ENCODE assay signal across 16 cellular contexts in genomic region chr5:133370281-133370890, GRCh38.
DNase-seq lines count a peak whose midpoint lies in the region; ATAC-seq, FAIRE-seq and TF ChIP-seq lines count a peak whose summit lies in the region.
"Had no signal": no experiment of that assay in that cellular context is flagged by ENCODE, and none has a peak within 500 bp of the region (broad histone marks: within the 10 kb centered on the region; RNA-seq: fewer than 3 reads in every experiment).

No MANE protein-coding gene starts in this region.

- H3K27me3 ChIP-seq in H1 (replicated peaks in 1 of 4; ENCODE audit: control insufficient read depth in 3 of 4, extremely low read depth in 1 of 4, insufficient read depth in 3 of 4, low read length in 3 of 4) = no peaks in the 10 kb centered on the region; a peak in 4 of 7 replicates
- H3K27me3 ChIP-seq: BE2C had no signal

- no peaks in the 10 kb centered on the region for H3K79me1 ChIP-seq in H1 (ENCODE audit: low read depth, low read length)

- H2BK15ac ChIP-seq in H1 (ENCODE audit: low read length) = no peak overlapping the region

- no peak overlapping the region for H2AFZ ChIP-seq in H1 (ENCODE audit: low read length)

- DNase-seq in AG10803 (ENCODE audit: low read depth) (peak; percentile 8), HPDE6-E6E7 (ENCODE audit: extremely low spot score) (peak; percentile 81), H1 (ENCODE audit: low read depth in 1 of 2, low spot score in 2 of 2) (no peak), mucosa of gallbladder (ENCODE audit: low spot score) (peak; percentile 8), NCI-H2227 treated with DMSO at 0.1 percent for 48 hours (lab: John Stamatoyannopoulos, UW) (no peak), DMS79 (lab: John Stamatoyannopoulos, UW) (no peak)
- DNase-seq in activated CD4-positive, CD25-positive, alpha-beta regulatory T cell (lab: John Stamatoyannopoulos, UW) = no peak
- DNase-seq: activated gamma-delta T cell; BE2C; DMS153; H7; NCI-H1417; small intestine; stimulated activated naive CD4-positive, alpha-beta T cell treated with Interleukin-2 at 50 U/mL for 16 hours had no signal

- H2BK20ac ChIP-seq in H1 (ENCODE audit: low read length) = no peak overlapping the region; the same call in 1 of the 2 replicates

- no peak overlapping the region for H3K14ac ChIP-seq in H1 (ENCODE audit: insufficient read length)

- H4K91ac ChIP-seq in H1 (replicated peaks; ENCODE audit: insufficient read length, low read length) = peak overlapping the region; percentile 57

- no peak for TF ChIP-seq EP300 in H1 (IDR thresholded peaks at IDR 0.05; ENCODE audit: borderline replicate concordance in 1 of 2, low read depth in 2 of 2, low read length in 2 of 2)

- POLR2A ChIA-PET in H1 (lab: Charles Lee; ENCODE audit: partially characterized antibody) = no interaction called here

- no peak overlapping the region for H3K27ac ChIP-seq in H1 (ENCODE audit: low read depth, low read length)

- no peak overlapping the region for H3K23ac ChIP-seq in H1 (ENCODE audit: insufficient read length)

- no peak overlapping the region for H4K8ac ChIP-seq in H1 (ENCODE audit: extremely low read depth, insufficient read depth, low read length)

- no peaks in the 10 kb centered on the region for H4K20me1 ChIP-seq in H1 (replicated peaks in 1 of 2; ENCODE audit: control insufficient read depth in 1 of 2, insufficient read depth in 2 of 2, low read length in 2 of 2)

- H2BK5ac ChIP-seq in H1 (ENCODE audit: low read depth, low read length) = no peak overlapping the region

- 0 out of 2 replicates have a peak overlapping the region, but pooled peaks have one; percentile 35 for H2BK12ac ChIP-seq in H1 (ENCODE audit: low read depth, low read length)

- H3K79me2 ChIP-seq in H1 (ENCODE audit: control insufficient read depth in 1 of 2, insufficient read depth in 2 of 2, low read length in 2 of 2) = no peaks in the 10 kb centered on the region

- no peak overlapping the region for H3K56ac ChIP-seq in H1 (replicated peaks; ENCODE audit: insufficient read length, low read depth, low read length)

- no peak for FAIRE-seq in H1 (lab: Jason Lieb, UNC)
- FAIRE-seq: small intestine had no signal

- WGBS in H1 (ENCODE audit: extremely low coverage in 1 of 2, insufficient coverage in 1 of 2, insufficient read length in 1 of 2, insufficient replicate concordance in 2 of 2, low coverage in 1 of 2, low lambda C conversion rate in 2 of 2, missing lambda C conversion rate in 1 of 2), 2 experiments = 95% methylated on average over 5 of the region's 5 CpGs; no CpG with 5 or more reads in 1 of the 2 experiments

- no peak overlapping the region for H3K9ac ChIP-seq in H1 (replicated peaks in 1 of 4; ENCODE audit: extremely low read depth in 1 of 4, low read depth in 3 of 4, low read length in 3 of 4)

- no peak for TF ChIP-seq RAD21 in H1 (IDR thresholded peaks at IDR 0.05 in 1 of 2, conservative IDR thresholded peaks at IDR 0.05 in 1 of 2; ENCODE audit: low read depth in 2 of 2, low read length in 2 of 2)

- H3K4me1 ChIP-seq in H1 (replicated peaks in 1 of 4; ENCODE audit: control insufficient read depth in 3 of 4, insufficient read depth in 4 of 4, low read length in 3 of 4) = peaks cover 3 to 12% (median 5%) of the 10 kb centered on the region in 4 experiments; a peak in 6 of 7 replicates
- H3K4me1 ChIP-seq: BE2C had no signal

- H3K4me3 ChIP-seq in AG10803 (ENCODE audit: low read length) (no peak overlapping the region), H1 (ENCODE audit: extremely low read depth in 1 of 4, insufficient read depth in 2 of 4, low read depth in 3 of 4, low read length in 4 of 4) (no peak overlapping the region)
- H3K4me3 ChIP-seq: lung had no signal

- H3K18ac ChIP-seq in H1 (ENCODE audit: extremely low read depth, low read length) = no peak overlapping the region

- no peaks in the 10 kb centered on the region for H3K23me2 ChIP-seq in H1 (ENCODE audit: low read depth, low read length)

- no peak overlapping the region for H2AK5ac ChIP-seq in H1 (ENCODE audit: low read depth, low read length)

- H3K4ac ChIP-seq in H1 (replicated peaks; ENCODE audit: insufficient read length, low read depth, low read length) = peak overlapping the region; percentile 40

- no peak overlapping the region for H2BK120ac ChIP-seq in H1 (replicated peaks; ENCODE audit: low read depth, low read length)

- TF ChIP-seq CTCF in AG10803 (conservative IDR thresholded peaks at IDR 0.05; ENCODE audit: low read length) = no peak
- TF ChIP-seq CTCF in H1 (IDR thresholded peaks at IDR 0.05; ENCODE audit: control extremely low read depth in 1 of 3, insufficient read depth in 1 of 3, low read depth in 1 of 3, low read length in 3 of 3) = no peak

- no peak overlapping the region for H4K5ac ChIP-seq in H1 (ENCODE audit: insufficient read length, low read depth, low read length)

- no peak for ATAC-seq in GM19395 (IDR thresholded peaks at IDR 0.05; ENCODE audit: unreplicated experiment)

- H3K9me3 ChIP-seq in H1 (ENCODE audit: insufficient read depth in 2 of 2, low read depth in 1 of 2, low read length in 1 of 2) = no peaks in the 10 kb centered on the region
- H3K9me3 ChIP-seq: BE2C had no signal

- CTCF ChIA-PET in H1 (lab: Charles Lee; ENCODE audit: partially characterized antibody) = interaction anchor here (0.8 to 1.5 kb wide), 3 partner anchors 16 to 123 kb away, joined by 3 to 4 read pairs (median 3); no protein-coding TSS in a partner anchor

- H3K4me2 ChIP-seq in H1 (ENCODE audit: insufficient read depth in 1 of 2, low read depth in 2 of 2, low read length in 2 of 2) = no peak overlapping the region

- TF ChIP-seq POLR2A in H1 (IDR thresholded peaks at IDR 0.05; ENCODE audit: control extremely low read depth in 1 of 2, low read depth in 2 of 2, low read length in 2 of 2) = no peak

- H3K36me3 ChIP-seq in H1 (ENCODE audit: control insufficient read depth in 2 of 4, insufficient read depth in 4 of 4, low read length in 3 of 4) = no peaks in the 10 kb centered on the region
- H3K36me3 ChIP-seq: BE2C had no signal

Comparison
In these comparisons a context has a peak if more than half of its experiments do, and no peak if none do; other contexts are left out.
1. DNase-seq: peak in AG10803 (single experiment), HPDE6-E6E7 (single experiment) and mucosa of gallbladder (single experiment); none in H1 (0 of 2), activated CD4-positive, CD25-positive, alpha-beta regulatory T cell (0 of 4), NCI-H2227 treated with DMSO at 0.1 percent for 48 hours (single experiment) and DMS79 (single experiment).